ENCODE assay signal across 9 cellular contexts in the genomic region with DNA sequence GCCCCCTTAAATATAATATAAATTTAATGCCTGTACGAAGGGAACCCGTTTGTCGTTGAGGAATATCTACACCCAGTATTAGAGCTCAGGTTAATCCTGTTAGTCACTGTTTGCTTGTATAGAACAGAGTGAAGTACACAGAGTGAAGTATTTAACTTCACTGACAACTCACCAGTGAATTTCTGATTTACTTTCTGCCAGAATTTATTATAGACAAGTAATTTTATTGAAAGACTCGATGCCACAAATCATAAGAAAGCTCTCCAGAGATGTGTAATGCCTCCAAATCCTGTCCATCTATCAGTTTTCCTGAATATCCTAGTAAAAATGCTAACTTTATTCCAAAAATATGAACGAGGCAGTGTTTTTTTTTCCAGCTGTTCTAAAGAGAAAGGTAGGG. TPM values are rescaled to one million over a fixed set of nuclear protein-coding genes. Genes with fewer than 3 reads are reported as not detected.
DNase-seq lines count a peak whose midpoint lies in the region; ATAC-seq, FAIRE-seq and TF ChIP-seq lines count a peak whose summit lies in the region.
"Had no signal": no experiment of that assay in that cellular context is flagged by ENCODE, and none has a peak within 500 bp of the region (broad histone marks: within the 10 kb centered on the region; RNA-seq: fewer than 3 reads in every experiment).

No MANE protein-coding gene starts in this region.

- no peak for TF ChIP-seq POLR2A in GM12891 (IDR thresholded peaks at IDR 0.05; ENCODE audit: low read depth, low read length)

- H3K4me1 ChIP-seq in left lung (peaks cover 2 to 41% of the 10 kb centered on the region in 2 donors), subcutaneous abdominal adipose tissue (ENCODE audit: control insufficient read depth in 5 of 5, insufficient read depth in 5 of 5, low read length in 5 of 5) (peaks cover 4 to 42% (median 32%) of the 10 kb centered on the region in 5 donors)

- H3K36me3 Mint-ChIP-seq in brain: no peaks in the 10 kb centered on the region

- no peaks in the 10 kb centered on the region for H3K9me3 Mint-ChIP-seq in brain

- no peak for ATAC-seq in left lung

- H3K36me3 ChIP-seq in left lung: no peaks in the 10 kb centered on the region
- no peaks in the 10 kb centered on the region for H3K36me3 ChIP-seq in subcutaneous abdominal adipose tissue (ENCODE audit: control insufficient read depth in 5 of 5, insufficient read depth in 5 of 5, low read length in 5 of 5)

- DNase-seq in HT-29 (ENCODE audit: low spot score) (peak; percentile 26), left lung (no peak), CD1c-positive myeloid dendritic cell (ENCODE audit: extremely low spot score) (no peak), GM12891 (ENCODE audit: insufficient read length, low spot score) (no peak), NK-92 (lab: John Stamatoyannopoulos, UW; ENCODE audit: unreplicated experiment) (no peak)
- no peak for DNase-seq in stimulated activated CD4-positive, alpha-beta T cell treated with anti-CD3 and anti-CD28 coated beads, Interleukin-4, amount 100 ng/mL, for 1 hour

- H3K27me3 Mint-ChIP-seq in brain: no peaks in the 10 kb centered on the region

- H3K4me3 ChIP-seq in left lung (peak overlapping the region; percentile 86 to 90), subcutaneous abdominal adipose tissue (ENCODE audit: low read depth in 1 of 5, low read length in 5 of 5) (peak overlapping the region; percentile 75 to 97 (median 88))

- H3K27ac ChIP-seq in left lung: peak overlapping the region; percentile 92 to 96
- peak overlapping the region; percentile 94 for H3K27ac ChIP-seq in subcutaneous abdominal adipose tissue (ENCODE audit: low read depth, low read length)

- H3K9ac ChIP-seq in subcutaneous abdominal adipose tissue (ENCODE audit: low read length in 5 of 5): peak overlapping the region in 3 of 5 donors; percentile 42 to 82 (median 47)

- peaks cover 0 to 10% of the 10 kb centered on the region in 2 donors for H3K27me3 ChIP-seq in left lung
- no peaks in the 10 kb centered on the region for H3K27me3 ChIP-seq in subcutaneous abdominal adipose tissue (ENCODE audit: control insufficient read depth in 5 of 5, insufficient read depth in 4 of 5, low read length in 5 of 5)

- no peak for TF ChIP-seq CTCF in brain (conservative IDR thresholded peaks at IDR 0.05)
- TF ChIP-seq CTCF in left lung (IDR thresholded peaks at IDR 0.05): no peak

- H3K4me1 Mint-ChIP-seq in brain: peaks cover 66% of the 10 kb centered on the region

- peak overlapping the region; percentile 94 to 100 (median 100) for H3K4me3 Mint-ChIP-seq in brain

- H3K27ac Mint-ChIP-seq in brain: peak overlapping the region in 3 of 5 experiments; percentile 95 to 98 (median 97)

- intact Hi-C loops in left lung (cut with DNase I): no loop called here

- no peak for FAIRE-seq in GM12891 (lab: Jason Lieb, UNC)
- FAIRE-seq: small intestine had no signal

- H3K9me3 ChIP-seq in left lung: no peaks in the 10 kb centered on the region
- H3K9me3 ChIP-seq in subcutaneous abdominal adipose tissue (ENCODE audit: control insufficient read depth in 5 of 5, low read length in 5 of 5): no peaks in the 10 kb centered on the region

TF ChIP-seq in GM12891, 5 proteins besides CTCF, POLR2A, EP300 and RAD21:
- TF ChIP-seq TAF1 (IDR thresholded peaks at IDR 0.05; ENCODE audit: low read depth, low read length): no peak
- no peak for TF ChIP-seq PAX5 (IDR thresholded peaks at IDR 0.05; ENCODE audit: insufficient read depth, low read length, severe bottlenecking)
- no peak for TF ChIP-seq POU2F2 (IDR thresholded peaks at IDR 0.05; ENCODE audit: low read depth, low read length)
- TF ChIP-seq SPI1 (IDR thresholded peaks at IDR 0.05; ENCODE audit: low read depth, low read length): no peak
- TF ChIP-seq POLR2AphosphoS5 (IDR thresholded peaks at IDR 0.05; ENCODE audit: low read depth, low read length): no peak

RNA-seq across cellular contexts. Expression of a gene that starts 1.6 kb away (rescaled TPM):
- total RNA-seq in HT-29 (2014; rRNA removed; shearing (Covaris generic)): 7.8 and 8.7 TPM in 2 replicates
- polyA plus RNA-seq in brain (ENCODE audit: insufficient read depth, low read depth, low replicate concordance): 13.0 TPM
- total RNA-seq in left lung: 10 to 100 TPM; 43.5 to 54.1 TPM
- polyA plus RNA-seq in GM12891 (2012; ENCODE audit: low read depth, missing spikeins): 1.5 TPM
